ENCODE assay signal across 18 cellular contexts in genomic region chr2:128308284-128308731, GRCh38. TPM values are rescaled to one million over a fixed set of nuclear protein-coding genes. Genes with fewer than 3 reads are reported as not detected.
A peak's percentile ranks its signal among the peaks of the same experiment; 100 is the strongest.
DNase-seq lines count a peak whose midpoint lies in the region; ATAC-seq, FAIRE-seq and TF ChIP-seq lines count a peak whose summit lies in the region.
"Had no signal": no experiment of that assay in that cellular context is flagged by ENCODE, and none has a peak within 500 bp of the region (broad histone marks: within the 10 kb centered on the region; RNA-seq: fewer than 3 reads in every experiment).

No MANE protein-coding gene starts in this region.

- H3K27me3 ChIP-seq in adrenal gland (no peaks in the 10 kb centered on the region), HepG2 (ENCODE audit: control insufficient read depth in 1 of 2, insufficient read depth in 2 of 2, low read length in 2 of 2) (no peaks in the 10 kb centered on the region)
- H3K27me3 ChIP-seq: esophagus squamous epithelium had no signal

- H3K27ac Mint-ChIP-seq in HFFc6, result peak overlapping the region; percentile 24; the same call in 1 of the 2 replicates
- H3K27ac Mint-ChIP-seq: activated CD8-positive, alpha-beta T cell treated with anti-CD3 and anti-CD28 coated beads for 36 hours; activated naive CD8-positive, alpha-beta T cell; GM23338; stimulated activated effector memory CD8-positive, alpha-beta T cell treated with anti-CD3 and anti-CD28 coated beads, Interleukin-12 subunit alpha, Interleukin-12 subunit beta, amount 100 ng/mL, for 72 hours had no signal

- TF ChIP-seq POLR2A in adrenal gland (IDR thresholded peaks at IDR 0.05), result no peak
- TF ChIP-seq POLR2A in HepG2 (IDR thresholded peaks at IDR 0.05; ENCODE audit: insufficient read depth in 1 of 2, low read depth in 2 of 2, low read length in 2 of 2), result no peak

- TF ChIP-seq EP300 in HepG2 (IDR thresholded peaks at IDR 0.05; ENCODE audit: low read depth in 2 of 2, low read length in 2 of 2), result no peak
- no peak for TF ChIP-seq EP300 in HepG2 (CRISPR knock-in tag; IDR thresholded peaks at IDR 0.05; ENCODE audit: borderline replicate concordance)

- no peak overlapping the region; the same call in 1 of the 2 replicates for H3K9ac ChIP-seq in HepG2 (ENCODE audit: insufficient read depth, low read depth, low read length)

- peak overlapping the region; percentile 52; the same call in 1 of the 2 replicates for H3K4me2 ChIP-seq in HepG2 (ENCODE audit: low read depth, low read length)
- H3K4me2 ChIP-seq: GM23338 had no signal

- H3K9me3 ChIP-seq in adrenal gland (replicated peaks in 1 of 3) (no peaks in the 10 kb centered on the region), HepG2 (ENCODE audit: low read length) (no peaks in the 10 kb centered on the region)
- H3K9me3 ChIP-seq: esophagus squamous epithelium had no signal

- H4K20me1 ChIP-seq in HepG2 (ENCODE audit: insufficient read depth, low read length), result peaks cover 96% of the 10 kb centered on the region

- H3K27ac ChIP-seq in adrenal gland (peak overlapping the region in 4 of 5 donors; percentile 72 to 94 (median 85)), HepG2 (ENCODE audit: extremely low read length, insufficient read depth, low read length) (no peak overlapping the region)

- CTCF ChIA-PET in HepG2 (lab: Yijun Ruan, JAX; ENCODE audit: low intra/inter-chr PET ratio, low total read pairs), result no interaction called here

- H3K4me3 Mint-ChIP-seq in HFFc6, result no peak overlapping the region
- H3K4me3 Mint-ChIP-seq: activated CD8-positive, alpha-beta T cell treated with anti-CD3 and anti-CD28 coated beads for 36 hours; activated naive CD8-positive, alpha-beta T cell; GM23338; stimulated activated effector memory CD8-positive, alpha-beta T cell treated with anti-CD3 and anti-CD28 coated beads, Interleukin-12 subunit alpha, Interleukin-12 subunit beta, amount 100 ng/mL, for 72 hours had no signal

- no peak for FAIRE-seq in HepG2 (lab: Jason Lieb, UNC)
- FAIRE-seq: colon, TTC549 had no signal

- intact Hi-C loops in adrenal gland (cut with DNase I), result no loop called here
- intact Hi-C loops in HepG2 (cut with micrococcal nuclease; ENCODE audit: unreplicated experiment), result loop anchor here (2.0 to 5.0 kb wide), 5 partner anchors 26 to 281 kb away; partner anchors contain the start of gene SAP130
- intact Hi-C loops in sciatic nerve (cut with DNase I), result no loop called here

- in situ Hi-C loops in HepG2 (cut with HindIII; ENCODE audit: extremely low pct_ligation_motif_present, low pct_unique_long_range_greater_than_20kb), result loop anchor here (5.0 kb wide), 2 partner anchors 136 to 246 kb away; no protein-coding TSS in a partner anchor

- H2AFZ ChIP-seq in HepG2 (ENCODE audit: low read length), result no peak overlapping the region
- H2AFZ ChIP-seq: GM23338 had no signal

- H3K4me3 ChIP-seq in adrenal gland (no peak overlapping the region), HepG2 (replicated peaks in 1 of 3; ENCODE audit: insufficient read depth in 1 of 3, low read depth in 2 of 3, low read length in 3 of 3) (no peak overlapping the region)
- H3K4me3 ChIP-seq: esophagus squamous epithelium, GM23338 had no signal

- no peaks in the 10 kb centered on the region for H3K9me3 Mint-ChIP-seq in HFFc6
- H3K9me3 Mint-ChIP-seq: activated CD8-positive, alpha-beta T cell treated with anti-CD3 and anti-CD28 coated beads for 36 hours; GM23338; stimulated activated effector memory CD8-positive, alpha-beta T cell treated with anti-CD3 and anti-CD28 coated beads, Interleukin-12 subunit alpha, Interleukin-12 subunit beta, amount 100 ng/mL, for 72 hours had no signal

- H3K4me1 ChIP-seq in adrenal gland (replicated peaks in 1 of 2) (peaks cover 78 to 99% of the 10 kb centered on the region in 2 donors), HepG2 (ENCODE audit: insufficient read depth, low read length) (peaks cover 100% of the 10 kb centered on the region)

- DNase-seq in HFFc6, result no peak
- DNase-seq in adrenal gland, result peak; percentile 42 to 71 (median 53)
- DNase-seq in HepG2 (ENCODE audit: low spot score), result no peak
- peak; percentile 66 for DNase-seq in sciatic nerve (ENCODE audit: low spot score)
- no peak for DNase-seq in UCSD-AML1 (lab: John Stamatoyannopoulos, UW; ENCODE audit: unreplicated experiment)
- DNase-seq in NOMO-1 treated with dmso at 0.1 percent for 144 hours (lab: John Stamatoyannopoulos, UW; ENCODE audit: unreplicated experiment), result no peak
- DNase-seq: activated CD8-positive, alpha-beta T cell treated with anti-CD3 and anti-CD28 coated beads for 36 hours; esophagus squamous epithelium; mesendoderm; NCI-H1930; NCI-H526 treated with DMSO at 0.1 percent for 48 hours; stimulated activated CD4-positive, alpha-beta T cell treated with anti-CD3 and anti-CD28 coated beads, Interleukin-4, amount 100 ng/mL, for 24 hours had no signal

- H3K36me3 ChIP-seq in adrenal gland (replicated peaks in 1 of 2), result no peaks in the 10 kb centered on the region
- peaks cover 23 to 68% of the 10 kb centered on the region in 2 experiments; a peak in 4 of 5 replicates for H3K36me3 ChIP-seq in HepG2 (replicated peaks in 1 of 2; ENCODE audit: control insufficient read depth in 1 of 2, insufficient read depth in 2 of 2, low read length in 2 of 2)

- peaks cover 4% of the 10 kb centered on the region; the same call in 1 of the 2 replicates for H3K36me3 Mint-ChIP-seq in HFFc6 (ENCODE audit: low read depth)
- H3K36me3 Mint-ChIP-seq: activated naive CD8-positive, alpha-beta T cell; stimulated activated effector memory CD8-positive, alpha-beta T cell treated with anti-CD3 and anti-CD28 coated beads, Interleukin-12 subunit alpha, Interleukin-12 subunit beta, amount 100 ng/mL, for 72 hours had no signal

- ATAC-seq in HepG2 (no peak), sciatic nerve (no peak), GM19467 (IDR thresholded peaks at IDR 0.05; ENCODE audit: unreplicated experiment) (no peak)
- ATAC-seq: activated CD8-positive, alpha-beta T cell treated with anti-CD3 and anti-CD28 coated beads for 36 hours; GM23338; stimulated activated effector memory CD8-positive, alpha-beta T cell treated with anti-CD3 and anti-CD28 coated beads, Interleukin-12 subunit alpha, Interleukin-12 subunit beta, amount 100 ng/mL, for 72 hours had no signal

- no peak for TF ChIP-seq RAD21 in HepG2 (CRISPR knock-in tag; IDR thresholded peaks at IDR 0.05)

- no peaks in the 10 kb centered on the region; the same call in 1 of the 2 replicates for H3K27me3 Mint-ChIP-seq in HFFc6 (ENCODE audit: insufficient read depth)
- H3K27me3 Mint-ChIP-seq: activated CD8-positive, alpha-beta T cell treated with anti-CD3 and anti-CD28 coated beads for 36 hours; activated naive CD8-positive, alpha-beta T cell had no signal

- whole genome bisulfite sequencing in adrenal gland, 4 donors, result 9 to 32% (median 16%) methylated on average over 5 of the region's 5 CpGs
- WGBS in HepG2 (ENCODE audit: low lambda C conversion rate), result 86% methylated on average over 2 of the region's 5 CpGs

- no peak for TF ChIP-seq CTCF in HFFc6 (IDR thresholded peaks at IDR 0.05)
- no peak for TF ChIP-seq CTCF in adrenal gland (IDR thresholded peaks at IDR 0.05)
- no peak for TF ChIP-seq CTCF in HepG2 (CRISPR knock-in tag; IDR thresholded peaks at IDR 0.05)

- POLR2A ChIA-PET in HepG2 (lab: Yijun Ruan, JAX), result interaction anchor here (1.2 to 2.8 kb wide), 4 partner anchors 9 to 112 kb away, joined by 5 to 12 read pairs (median 6); no protein-coding TSS in a partner anchor

- H3K4me1 Mint-ChIP-seq in HFFc6 (ENCODE audit: low read depth), result peaks cover 52% of the 10 kb centered on the region

- BruUV-seq in HepG2 (replicated peaks; lab: Mats Ljungman, UMichigan), result no TSS peak

- peaks cover 97% of the 10 kb centered on the region for H3K79me2 ChIP-seq in HepG2 (ENCODE audit: insufficient read depth, low read length)

RNA-seq across cellular contexts. Expression of gene HS6ST1, which starts 10.4 kb away (rescaled TPM):
- 10 to 100 TPM; 18.5 to 27.2 (median 24.3) TPM for total RNA-seq in HFFc6 (2021; fragmentation: NEBNext Ultra II Directional; extraction: Animal tissue kit (Norgen Biotek cat#: 25700))
- total RNA-seq in adrenal gland (100 to 1,000 TPM in 6 of 8 donors, 10 to 100 TPM in 2; 74.5 to 262 (median 149) TPM), HepG2 (2016; rRNA removed; fragmentation: Illumina TruSeq; extraction: Trizol) (68.4 and 84.6 TPM in 2 replicates), sciatic nerve (27.2 TPM)
- polyA plus RNA-seq in adrenal gland (10 to 100 TPM; 20.5 to 40.0 (median 35.1) TPM), HepG2 (2011; rRNA removed) (34.5 and 42.2 TPM in 2 replicates)
- 8.0 TPM in 2 replicates for total RNA-seq in HepG2 (2016; cell fraction: cytosol; rRNA removed; fragmentation: Illumina TruSeq; extraction: Trizol; ENCODE audit: low read depth)
- total RNA-seq in HepG2 (2016; cell fraction: insoluble cytoplasmic fraction; rRNA removed; fragmentation: Illumina TruSeq; extraction: Trizol), result 60.2 and 86.4 TPM in 2 replicates
- 38.4 and 40.3 TPM in 2 replicates for total RNA-seq in HepG2 (2016; cell fraction: membrane; rRNA removed; fragmentation: Illumina TruSeq; extraction: Trizol)
- 59.1 and 66.3 TPM in 2 replicates for total RNA-seq in HepG2 (2016; cell fraction: nucleus; rRNA removed; fragmentation: Illumina TruSeq; extraction: Trizol)
- polyA plus RNA-seq in HepG2 (2011; cell fraction: cytosol; rRNA removed), result 35.2 and 53.7 TPM in 2 replicates
- 38.8 and 44.3 TPM in 2 replicates for polyA plus RNA-seq in HepG2 (2011; cell fraction: nucleus; rRNA removed)
- polyA plus RNA-seq in HepG2 (2012), result 50.2 and 79.5 TPM in 2 replicates
- 5.2 and 5.6 TPM in 2 replicates for polyA plus RNA-seq in HepG2 (2016; cell fraction: cytosol; fragmentation: Illumina TruSeq; extraction: Trizol; ENCODE audit: low read depth)
- polyA plus RNA-seq in HepG2 (2016; cell fraction: insoluble cytoplasmic fraction; fragmentation: Illumina TruSeq; extraction: Trizol; ENCODE audit: low read depth), result 70.3 and 83.1 TPM in 2 replicates
- polyA plus RNA-seq in HepG2 (2016; cell fraction: membrane; fragmentation: Illumina TruSeq; extraction: Trizol; ENCODE audit: low read depth), result 24.6 and 27.0 TPM in 2 replicates
- polyA plus RNA-seq in HepG2 (2016; cell fraction: nucleus; fragmentation: Illumina TruSeq; extraction: Trizol; ENCODE audit: insufficient read depth, low read depth), result 106 and 113 TPM in 2 replicates
- 7.6 and 148 TPM in 2 replicates for polyA minus RNA-seq in HepG2 (2011; rRNA and poly(A)+ RNA removed; ENCODE audit: low replicate concordance)
- polyA minus RNA-seq in HepG2 (2011; cell fraction: cytosol; rRNA and poly(A)+ RNA removed), result 47.4 and 52.3 TPM in 2 replicates
- polyA minus RNA-seq in HepG2 (2011; cell fraction: nucleus; rRNA and poly(A)+ RNA removed), result 39.0 and 60.8 TPM in 2 replicates

Comparison
In these comparisons a context has a peak if more than half of its experiments do, and no peak if none do; other contexts are left out.
1. DNase-seq: peak in adrenal gland (7 of 7) and sciatic nerve (single experiment); none in HFFc6 (single experiment), HepG2 (single experiment), UCSD-AML1 (single experiment) and NOMO-1 treated with dmso at 0.1 percent for 144 hours (single experiment).